1 cellular context compared by ENCODE assay signal in genomic region chr2:157247068-157247407, GRCh38.
A peak's percentile ranks its signal among the peaks of the same experiment; 100 is the strongest.
TF ChIP-seq lines count a peak whose summit lies in the region.

No MANE protein-coding gene starts in this region.

TF ChIP-seq in K562, 482 proteins besides CTCF, POLR2A, EP300 and RAD21 (continued from another document and continues in another):
- TF ChIP-seq CEBPZ (IDR thresholded peaks at IDR 0.05; ENCODE audit: borderline replicate concordance, low read depth, low read length): no peak
- no peak for TF ChIP-seq ZNF551 (CRISPR knock-in tag; IDR thresholded peaks at IDR 0.05)
- TF ChIP-seq PREB (CRISPR knock-in tag; IDR thresholded peaks at IDR 0.05): no peak
- no peak for TF ChIP-seq DNMT1 (IDR thresholded peaks at IDR 0.05)
- no peak for TF ChIP-seq ZNF217 (CRISPR knock-in tag; IDR thresholded peaks at IDR 0.05)
- TF ChIP-seq ZNF324 (CRISPR knock-in tag; IDR thresholded peaks at IDR 0.05): no peak
- TF ChIP-seq PPARD (CRISPR knock-in tag; IDR thresholded peaks at IDR 0.05): no peak
- TF ChIP-seq POLR3A (IDR thresholded peaks at IDR 0.05; ENCODE audit: borderline replicate concordance, extremely low read depth, insufficient read depth, insufficient read length): no peak
- TF ChIP-seq TCF7 (IDR thresholded peaks at IDR 0.05; ENCODE audit: borderline replicate concordance): no peak
- TF ChIP-seq SMAD4 (CRISPR knock-in tag; conservative IDR thresholded peaks at IDR 0.05): peak; percentile 94
- TF ChIP-seq ZNF766 (CRISPR knock-in tag; conservative IDR thresholded peaks at IDR 0.05): peak; percentile 57; the same call in 1 of the 2 replicates
- TF ChIP-seq ZZZ3 (IDR thresholded peaks at IDR 0.05): no peak
- no peak for TF ChIP-seq SIN3B (IDR thresholded peaks at IDR 0.05; ENCODE audit: low read depth)
- no peak for TF ChIP-seq KAT8 (IDR thresholded peaks at IDR 0.05; ENCODE audit: low read depth)
- no peak for TF ChIP-seq CBX2 (IDR thresholded peaks at IDR 0.05; ENCODE audit: insufficient read depth, low read length, poor library complexity, severe bottlenecking)
- TF ChIP-seq WHSC1 (IDR thresholded peaks at IDR 0.05; ENCODE audit: low read length): no peak
- TF ChIP-seq NFIC (IDR thresholded peaks at IDR 0.05): no peak
- TF ChIP-seq DACH1 (IDR thresholded peaks at IDR 0.05; ENCODE audit: partially characterized antibody): no peak
- no peak for TF ChIP-seq NFATC3 (IDR thresholded peaks at IDR 0.05)
- TF ChIP-seq FOXP1 (CRISPR knock-in tag; IDR thresholded peaks at IDR 0.05): no peak
- TF ChIP-seq NCOA6 (IDR thresholded peaks at IDR 0.05): no peak
- no peak for TF ChIP-seq RFX5 (IDR thresholded peaks at IDR 0.05; ENCODE audit: low read depth, low read length)
- TF ChIP-seq DMBX1 (CRISPR knock-in tag; IDR thresholded peaks at IDR 0.05; ENCODE audit: borderline replicate concordance): peak; percentile 99
- TF ChIP-seq XRCC4 (IDR thresholded peaks at IDR 0.05; ENCODE audit: extremely low read depth, insufficient read depth, insufficient read length): no peak
- TF ChIP-seq THRAP3 (IDR thresholded peaks at IDR 0.05; ENCODE audit: borderline replicate concordance): no peak
- TF ChIP-seq TEAD1 (CRISPR knock-in tag; IDR thresholded peaks at IDR 0.05): 0 out of 4 replicates have a peak, but pooled peaks of 1 of the 2 experiments have one; percentile 19
- TF ChIP-seq ZBTB43 (CRISPR knock-in tag; IDR thresholded peaks at IDR 0.05): no peak
- TF ChIP-seq RBBP5 (IDR thresholded peaks at IDR 0.05; ENCODE audit: borderline replicate concordance, insufficient read depth, low read length, poor library complexity, severe bottlenecking): no peak
- TF ChIP-seq DLX4 (CRISPR knock-in tag; IDR thresholded peaks at IDR 0.05): no peak
- no peak for TF ChIP-seq ZBTB5 (IDR thresholded peaks at IDR 0.05)
- no peak for TF ChIP-seq ZNF3 (CRISPR knock-in tag; IDR thresholded peaks at IDR 0.05)
- TF ChIP-seq ZNF695 (CRISPR knock-in tag; IDR thresholded peaks at IDR 0.05): no peak
- TF ChIP-seq DDX20 (tag; IDR thresholded peaks at IDR 0.05; ENCODE audit: low read depth): peak; percentile 92
- TF ChIP-seq CREB5 (CRISPR knock-in tag; IDR thresholded peaks at IDR 0.05): no peak
- no peak for TF ChIP-seq TAF15 (IDR thresholded peaks at IDR 0.05; ENCODE audit: low read depth, low read length)
- TF ChIP-seq ZNF143 (CRISPR knock-in tag; IDR thresholded peaks at IDR 0.05): no peak
- TF ChIP-seq ZNF12 (CRISPR knock-in tag; IDR thresholded peaks at IDR 0.05): no peak
- TF ChIP-seq C11orf30 (IDR thresholded peaks at IDR 0.05; ENCODE audit: low read depth): no peak
- TF ChIP-seq HNRNPK (IDR thresholded peaks at IDR 0.05; ENCODE audit: low read depth, low read length, poor library complexity, severe bottlenecking): no peak
- TF ChIP-seq CHCHD3 (CRISPR knock-in tag; IDR thresholded peaks at IDR 0.05): no peak
- TF ChIP-seq FOXP4 (CRISPR knock-in tag; IDR thresholded peaks at IDR 0.05; ENCODE audit: borderline replicate concordance): no peak
- TF ChIP-seq GABPB1 (CRISPR knock-in tag; IDR thresholded peaks at IDR 0.05): no peak
- TF ChIP-seq ASH1L (IDR thresholded peaks at IDR 0.05; ENCODE audit: borderline replicate concordance, low read depth, partially characterized antibody): no peak
- TF ChIP-seq ZNF316 (IDR thresholded peaks at IDR 0.05): no peak
- no peak for TF ChIP-seq ELF1 (tag; IDR thresholded peaks at IDR 0.05)
- TF ChIP-seq RERE (CRISPR knock-in tag; IDR thresholded peaks at IDR 0.05; ENCODE audit: borderline replicate concordance): no peak
- peak; percentile 85 for TF ChIP-seq CREB3 (tag; conservative IDR thresholded peaks at IDR 0.05; ENCODE audit: low read depth)
- TF ChIP-seq ARID2 (IDR thresholded peaks at IDR 0.05): no peak
- TF ChIP-seq ZNF696 (CRISPR knock-in tag; conservative IDR thresholded peaks at IDR 0.05): no peak
- no peak for TF ChIP-seq ZNF785 (CRISPR knock-in tag; IDR thresholded peaks at IDR 0.05)
- no peak for TF ChIP-seq CAMTA2 (CRISPR knock-in tag; conservative IDR thresholded peaks at IDR 0.05)
